Comparison of ENCODE assay signal across 8 cellular contexts in genomic region chr14:100078997-100079561, GRCh38. TPM values are rescaled to one million over a fixed set of nuclear protein-coding genes. Genes with fewer than 3 reads are reported as not detected.
DNase-seq lines count a peak whose midpoint lies in the region; ATAC-seq and TF ChIP-seq lines count a peak whose summit lies in the region.

No MANE protein-coding gene starts in this region.

- H3K9me3 Mint-ChIP-seq in T-helper 2 cell treated with Interferon-gamma antibody and Interleukin-4, amounts not matched to agents 5 μg/mL and 100 μg/mL, for 36 hours, result no peaks in the 10 kb centered on the region

- H3K27ac Mint-ChIP-seq in T-helper 2 cell treated with Interferon-gamma antibody and Interleukin-4, amounts not matched to agents 5 μg/mL and 100 μg/mL, for 36 hours, result peak overlapping the region; percentile 90

- TF ChIP-seq CTCF in ascending aorta (IDR thresholded peaks at IDR 0.05) (no peak), thoracic aorta (IDR thresholded peaks at IDR 0.05) (no peak)

- peak; percentile 82 for DNase-seq in T-helper 2 cell treated with Interferon-gamma antibody and Interleukin-4, amounts not matched to agents 5 μg/mL and 100 μg/mL, for 36 hours (ENCODE audit: low spot score)
- no peak for DNase-seq in ascending aorta (ENCODE audit: low spot score in 2 of 2)
- DNase-seq in thoracic aorta (ENCODE audit: low spot score), result no peak
- no peak for DNase-seq in posterior vena cava (ENCODE audit: low spot score)
- no peak for DNase-seq in kidney glomerular epithelial cell (lab: John Stamatoyannopoulos, UW)

- H3K9me3 ChIP-seq in ascending aorta (no peaks in the 10 kb centered on the region), mesodermal cell (ENCODE audit: control insufficient read depth, low read length) (no peaks in the 10 kb centered on the region), thoracic aorta (no peaks in the 10 kb centered on the region)

- no peaks in the 10 kb centered on the region for H3K27me3 ChIP-seq in ascending aorta
- H3K27me3 ChIP-seq in thoracic aorta (replicated peaks; ENCODE audit: insufficient read depth), result no peaks in the 10 kb centered on the region

- peaks cover 84% of the 10 kb centered on the region for H3K36me3 Mint-ChIP-seq in T-helper 2 cell treated with Interferon-gamma antibody and Interleukin-4, amounts not matched to agents 5 μg/mL and 100 μg/mL, for 36 hours (ENCODE audit: low read depth)

- H3K4me3 ChIP-seq in ascending aorta, result no peak overlapping the region
- H3K4me3 ChIP-seq in mesodermal cell (ENCODE audit: extremely low read depth, insufficient read depth, low read length, poor library complexity, severe bottlenecking), result no peak overlapping the region
- no peak overlapping the region for H3K4me3 ChIP-seq in thoracic aorta

- no peaks in the 10 kb centered on the region for H3K4me1 ChIP-seq in ascending aorta
- peaks cover 14% of the 10 kb centered on the region for H3K4me1 ChIP-seq in mesodermal cell (ENCODE audit: control insufficient read depth, insufficient read depth, low read length, poor library complexity, severe bottlenecking)
- H3K4me1 ChIP-seq in thoracic aorta (ENCODE audit: control insufficient read depth in 1 of 2, low read depth in 2 of 2), result peaks cover 8 to 12% of the 10 kb centered on the region in 2 donors

- 54 to 59% methylated on average over 4 to 5 of the region's 8 CpGs for WGBS in mesodermal cell (ENCODE audit: insufficient coverage in 2 of 2), 2 experiments

- ATAC-seq in GM18519 (IDR thresholded peaks at IDR 0.05; ENCODE audit: low FRiP score, unreplicated experiment), result peak; percentile 50
- ATAC-seq in HG03342 (IDR thresholded peaks at IDR 0.05; ENCODE audit: unreplicated experiment), result peak; percentile 65
- ATAC-seq in thoracic aorta (ENCODE audit: insufficient number of reproducible peaks, low FRiP score, low read depth), result no peak

- peak overlapping the region; percentile 19 to 36 for H3K27ac ChIP-seq in ascending aorta
- H3K27ac ChIP-seq in mesodermal cell (ENCODE audit: low read depth, low read length, severe bottlenecking), result peak overlapping the region; percentile 67
- H3K27ac ChIP-seq in thoracic aorta, result peak overlapping the region; percentile 8 to 10

- H3K27me3 Mint-ChIP-seq in T-helper 2 cell treated with Interferon-gamma antibody and Interleukin-4, amounts not matched to agents 5 μg/mL and 100 μg/mL, for 36 hours (ENCODE audit: low read depth), result no peaks in the 10 kb centered on the region

- H3K36me3 ChIP-seq in ascending aorta (no peaks in the 10 kb centered on the region), mesodermal cell (ENCODE audit: control insufficient read depth, insufficient read depth, low read length) (no peaks in the 10 kb centered on the region), thoracic aorta (no peaks in the 10 kb centered on the region)

- peaks cover 92% of the 10 kb centered on the region for H3K4me1 Mint-ChIP-seq in T-helper 2 cell treated with Interferon-gamma antibody and Interleukin-4, amounts not matched to agents 5 μg/mL and 100 μg/mL, for 36 hours (ENCODE audit: low read depth)

- intact Hi-C loops in ascending aorta (cut with DNase I), result no loop called here
- intact Hi-C loops in posterior vena cava (cut with DNase I), result no loop called here

- H3K4me3 Mint-ChIP-seq in T-helper 2 cell treated with Interferon-gamma antibody and Interleukin-4, amounts not matched to agents 5 μg/mL and 100 μg/mL, for 36 hours, result peak overlapping the region; percentile 95

RNA-seq across cellular contexts. Expression of gene EVL, which starts 13.9 kb away (rescaled TPM):
- total RNA-seq in ascending aorta (11.7 TPM), thoracic aorta (100 to 1,000 TPM in 1 of 2 donors, 10 to 100 TPM in 1; 53.1 to 102 TPM), posterior vena cava (10 to 100 TPM; 47.1 to 68.9 TPM)
- polyA plus RNA-seq in mesodermal cell (2013, experiment 1 of 2), result 91.1 TPM
- 91.0 TPM for polyA plus RNA-seq in mesodermal cell (2013, experiment 2 of 2)

Comparison
In these comparisons a context has a peak if more than half of its experiments do, and no peak if none do; other contexts are left out.
1. H3K27ac ChIP-seq: peak in every context shown above with its lines; median percentile 67 in mesodermal cell; 28 in ascending aorta; 9 in thoracic aorta.